Comparison of ENCODE assay signal across 8 cellular contexts in the genomic region with DNA sequence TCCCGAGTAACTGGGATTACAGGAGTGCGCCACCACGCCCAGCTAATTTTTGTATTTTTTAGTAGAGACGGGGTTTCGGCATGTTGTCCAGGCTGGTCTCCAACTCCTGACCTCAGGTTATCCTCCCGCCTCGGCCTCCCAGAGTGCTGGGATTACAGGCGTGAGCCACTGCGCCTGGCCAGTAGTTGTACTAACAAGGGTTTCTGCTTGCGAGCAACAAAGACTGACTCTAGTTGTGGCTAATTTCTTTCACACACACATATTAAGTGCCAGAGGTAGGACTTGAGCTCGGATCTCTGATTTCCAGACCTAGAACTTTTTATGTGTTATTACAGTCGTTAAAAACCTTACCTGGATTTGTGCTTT. TPM values are rescaled to one million over a fixed set of nuclear protein-coding genes. Genes with fewer than 3 reads are reported as not detected.
DNase-seq lines count a peak whose midpoint lies in the region; TF ChIP-seq lines count a peak whose summit lies in the region.

No MANE protein-coding gene starts in this region.

- H4K20me1 ChIP-seq in PC-9 (ENCODE audit: insufficient read depth) = no peaks in the 10 kb centered on the region

- H3K27ac Mint-ChIP-seq in Caco-2 (ENCODE audit: unreplicated experiment) = peak overlapping the region; percentile 89

- H3K27me3 Mint-ChIP-seq in Caco-2 (ENCODE audit: insufficient read depth, unreplicated experiment) = no peaks in the 10 kb centered on the region

- H3K4me3 ChIP-seq in Caco-2 (ENCODE audit: low read depth, low read length) (peak overlapping the region; percentile 97), PC-9 (peak overlapping the region; percentile 77), esophagus muscularis mucosa (peak overlapping the region; percentile 81 to 96 (median 87)), neutrophil (ENCODE audit: low read depth in 1 of 2, low read length in 1 of 2) (peak overlapping the region; percentile 63 to 69)

- H3K9me3 ChIP-seq in Caco-2 (no peaks in the 10 kb centered on the region), PC-9 (ENCODE audit: insufficient read depth, low read depth) (no peaks in the 10 kb centered on the region), esophagus muscularis mucosa (no peaks in the 10 kb centered on the region), neutrophil (no peaks in the 10 kb centered on the region)

- CTCF ChIA-PET in Caco-2 (lab: Charles Lee) (interaction anchor here (0.6 to 1.0 kb wide), 2 partner anchors 432 to 482 kb away, joined by 3 to 5 read pairs; no protein-coding TSS in a partner anchor), PC-9 (lab: Charles Lee) (no interaction called here)

- H3K4me1 ChIP-seq in Caco-2 (peaks cover 13% of the 10 kb centered on the region), PC-9 (replicated peaks; ENCODE audit: insufficient read depth) (peaks cover 20% of the 10 kb centered on the region), esophagus muscularis mucosa (peaks cover 16 to 47% (median 31%) of the 10 kb centered on the region in 4 donors), neutrophil (ENCODE audit: control insufficient read depth in 1 of 2, insufficient read depth in 1 of 2, low read depth in 1 of 2, low read length in 1 of 2) (peaks cover 11 to 18% of the 10 kb centered on the region in 2 experiments)

- peak overlapping the region; percentile 84 for H3K4me2 ChIP-seq in PC-9

- H3K79me2 ChIP-seq in PC-9 (ENCODE audit: low read depth) = peaks cover 24% of the 10 kb centered on the region

- no peak for TF ChIP-seq EP300 in esophagus muscularis mucosa (IDR thresholded peaks at IDR 0.05)

- peaks cover 37% of the 10 kb centered on the region for H3K4me1 Mint-ChIP-seq in Caco-2 (ENCODE audit: low read depth, unreplicated experiment)

- H3K9me2 ChIP-seq in PC-9 (ENCODE audit: insufficient read depth) = no peaks in the 10 kb centered on the region

- H3K36me3 Mint-ChIP-seq in Caco-2 (ENCODE audit: insufficient read depth, unreplicated experiment) = peaks cover 19% of the 10 kb centered on the region

- peak overlapping the region; percentile 92 for H3K4me3 Mint-ChIP-seq in Caco-2 (ENCODE audit: unreplicated experiment)

- H3K27ac ChIP-seq in PC-9 (no peak overlapping the region; the same call in 1 of the 2 replicates), esophagus muscularis mucosa (replicated peaks in 1 of 4) (peak overlapping the region; percentile 81 to 91 (median 83)), neutrophil (no peak overlapping the region)

- H3K9me3 Mint-ChIP-seq in Caco-2 (ENCODE audit: unreplicated experiment) = no peaks in the 10 kb centered on the region

- peak overlapping the region; percentile 97 for H2AFZ ChIP-seq in PC-9

- H3F3A ChIP-seq in PC-9 (ENCODE audit: insufficient read depth, low read depth) = peaks cover 11% of the 10 kb centered on the region; the same call in 1 of the 2 replicates

- TF ChIP-seq CTCF in Caco-2 (IDR thresholded peaks at IDR 0.05; ENCODE audit: insufficient read depth in 1 of 2, low read depth in 1 of 2, low read length in 1 of 2, severe bottlenecking in 1 of 2, unreplicated experiment in 1 of 2) (no peak), PC-9 (conservative IDR thresholded peaks at IDR 0.05) (no peak), esophagus muscularis mucosa (IDR thresholded peaks at IDR 0.05) (no peak), neutrophil (IDR thresholded peaks at IDR 0.05) (no peak)

- no peaks in the 10 kb centered on the region for H3K27me3 ChIP-seq in Caco-2 (replicated peaks; ENCODE audit: control insufficient read depth, insufficient read depth, low read length)
- no peaks in the 10 kb centered on the region for H3K27me3 ChIP-seq in PC-9 (ENCODE audit: insufficient read depth, low read depth)
- H3K27me3 ChIP-seq in esophagus muscularis mucosa = no peaks in the 10 kb centered on the region
- H3K27me3 ChIP-seq in neutrophil = peaks cover 54% of the 10 kb centered on the region

- BruUV-seq in Caco-2 (replicated peaks; lab: Mats Ljungman, UMichigan) = TSS peak; percentile 54
- TSS peak; percentile 36 for BruUV-seq in PC-9 (replicated peaks; lab: Mats Ljungman, UMichigan)

- TF ChIP-seq POLR2A in esophagus muscularis mucosa (IDR thresholded peaks at IDR 0.05; ENCODE audit: low read depth) = no peak

- intact Hi-C loops in Caco-2 (cut with micrococcal nuclease; ENCODE audit: unreplicated experiment) = loop anchor here (2.0 to 5.0 kb wide), 3 partner anchors 106 to 171 kb away; partner anchors contain the start of gene ZIC2
- intact Hi-C loops in PC-9 (cut with micrococcal nuclease; ENCODE audit: unreplicated experiment) = no loop called here
- intact Hi-C loops in esophagus muscularis mucosa (cut with DNase I) = loop anchor here (10.0 kb wide), 2 partner anchors 103 to 147 kb away; partner anchors contain the start of gene ZIC2

- WGBS in esophagus muscularis mucosa = 35% methylated on average over 12 of the region's 12 CpGs

- DNase-seq in Caco-2 (peak in 1 of 2 experiments; percentile 33), PC-9 (no peak), esophagus muscularis mucosa (ENCODE audit: extremely low spot score) (no peak), GM19238 (ENCODE audit: insufficient read length, low spot score) (no peak), H4 (ENCODE audit: low spot score) (no peak), foreskin melanocyte (no peak), NCI-H146 treated with DMSO at 0.1 percent for 48 hours (lab: John Stamatoyannopoulos, UW; ENCODE audit: unreplicated experiment) (no peak)

- H3K36me3 ChIP-seq in Caco-2 (ENCODE audit: control insufficient read depth, insufficient read depth, low read length) (no peaks in the 10 kb centered on the region), PC-9 (ENCODE audit: low read depth) (no peaks in the 10 kb centered on the region), esophagus muscularis mucosa (peaks cover 0 to 7% (median 3%) of the 10 kb centered on the region in 4 donors), neutrophil (no peaks in the 10 kb centered on the region)

- POLR2A ChIA-PET in Caco-2 (lab: Charles Lee) (interaction anchor here (0.5 to 2.6 kb wide), 3 partner anchors 10 to 147 kb away, joined by 3 to 29 read pairs (median 4); no protein-coding TSS in a partner anchor), PC-9 (lab: Charles Lee; ENCODE audit: unreplicated experiment) (interaction anchor here (0.7 kb wide), 1 partner anchor 72 kb away, joined by 6 read pairs; no protein-coding TSS in a partner anchor)

RNA-seq across cellular contexts. Expression of gene PCCA, which starts 0.6 kb away (rescaled TPM):
- total RNA-seq in Caco-2 (2022) (38.5 and 39.9 TPM in 2 replicates), PC-9 (2021) (16.1 and 16.7 TPM in 2 replicates), esophagus muscularis mucosa (10 to 100 TPM; 33.8 to 40.3 (median 39.0) TPM)
- total RNA-seq in H4 (2014; rRNA removed; shearing (Covaris generic)) = 3.7 and 14.8 TPM in 2 replicates

Comparison
In these comparisons a context has a peak if more than half of its experiments do, and no peak if none do; other contexts are left out.
1. H3K27ac ChIP-seq: peak in esophagus muscularis mucosa (4 of 4); none in PC-9 (single experiment) and neutrophil (single experiment).
2. Peak in every context shown above with its lines, with median percentiles within 50 percentile points of each other: H3K4me3 ChIP-seq.